In the genomic region with DNA sequence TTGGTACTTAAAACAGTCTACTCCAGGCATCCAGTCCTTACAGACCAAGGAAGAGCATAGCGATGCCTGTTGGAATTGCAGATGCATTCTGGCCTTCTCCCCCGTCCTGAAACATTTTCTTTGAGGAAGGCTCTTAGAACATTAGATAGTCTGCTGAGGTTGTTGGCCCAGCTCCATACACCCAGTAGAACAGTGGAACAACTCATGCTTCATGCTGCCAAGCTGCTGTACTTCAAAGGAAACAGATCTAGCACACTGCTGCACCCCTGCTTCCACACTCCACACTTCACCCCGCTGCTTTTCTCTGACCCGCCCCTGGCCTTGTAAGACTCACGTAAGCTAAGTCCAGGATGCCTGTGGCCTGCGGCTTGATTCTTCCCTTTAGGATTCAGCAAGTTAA, we compare ENCODE assay signal across 8 cellular contexts. TPM values are rescaled to one million over a fixed set of nuclear protein-coding genes. Genes with fewer than 3 reads are reported as not detected.
DNase-seq lines count a peak whose midpoint lies in the region; ATAC-seq and TF ChIP-seq lines count a peak whose summit lies in the region.

No MANE protein-coding gene starts in this region.

- H3K4me1 Mint-ChIP-seq in natural killer cell = peaks cover 44 to 48% of the 10 kb centered on the region in 2 donors
- H3K4me1 Mint-ChIP-seq in effector memory CD8-positive, alpha-beta T cell (ENCODE audit: low read depth in 2 of 2) = peaks cover 16 to 21% of the 10 kb centered on the region in 2 donors

- H3K4me3 Mint-ChIP-seq in natural killer cell = no peak overlapping the region
- H3K4me3 Mint-ChIP-seq in effector memory CD8-positive, alpha-beta T cell = no peak overlapping the region

- intact Hi-C loops in natural killer cell (cut with micrococcal nuclease) = no loop called here

- ATAC-seq in natural killer cell (peak in 1 of 3 donors; percentile 20), HG02678 (IDR thresholded peaks at IDR 0.05; ENCODE audit: unreplicated experiment) (no peak), HG02571 (IDR thresholded peaks at IDR 0.05; ENCODE audit: unreplicated experiment) (no peak)
- no peak for ATAC-seq in effector memory CD8-positive, alpha-beta T cell (replicated peaks)

- no peaks in the 10 kb centered on the region for H3K27me3 ChIP-seq in MG63

- TF ChIP-seq CTCF in AG09309 (IDR thresholded peaks at IDR 0.05; ENCODE audit: control insufficient read depth, insufficient read depth, low read depth, low read length, missing control alignments) = no peak
- TF ChIP-seq CTCF in natural killer cell (IDR thresholded peaks at IDR 0.05) = no peak

- H3K27ac Mint-ChIP-seq in natural killer cell = peak overlapping the region; percentile 23 to 63
- H3K27ac Mint-ChIP-seq in effector memory CD8-positive, alpha-beta T cell = peak overlapping the region in 1 of 2 donors; percentile 27

- H3K4me3 ChIP-seq in AG09309 (ENCODE audit: control insufficient read depth, low read depth, low read length) (no peak overlapping the region), MG63 (no peak overlapping the region)

- no peaks in the 10 kb centered on the region for H3K9me3 ChIP-seq in MG63

- H3K36me3 Mint-ChIP-seq in natural killer cell = no peaks in the 10 kb centered on the region
- peaks cover 15% of the 10 kb centered on the region for H3K36me3 Mint-ChIP-seq in effector memory CD8-positive, alpha-beta T cell (ENCODE audit: insufficient read depth)

- peaks cover 3% of the 10 kb centered on the region; the same call in 1 of the 2 replicates for H3K36me3 ChIP-seq in MG63

- peak; percentile 89 for DNase-seq in AG09309 (ENCODE audit: low read depth)
- peak; percentile 89 for DNase-seq in MG63
- DNase-seq in epidermal melanocyte (ENCODE audit: insufficient read length, low spot score) = peak; percentile 83
- no peak for DNase-seq in natural killer cell
- no peak for DNase-seq in effector memory CD8-positive, alpha-beta T cell
- DNase-seq in NCI-H1930 (lab: John Stamatoyannopoulos, UW) = no peak

- H3K9me3 Mint-ChIP-seq in natural killer cell = no peaks in the 10 kb centered on the region
- H3K9me3 Mint-ChIP-seq in effector memory CD8-positive, alpha-beta T cell = no peaks in the 10 kb centered on the region

- H3K27me3 Mint-ChIP-seq in natural killer cell (ENCODE audit: low read depth in 2 of 2) = peaks cover 2 to 4% of the 10 kb centered on the region in 2 donors
- peaks cover 4 to 6% of the 10 kb centered on the region in 2 donors for H3K27me3 Mint-ChIP-seq in effector memory CD8-positive, alpha-beta T cell

RNA-seq across cellular contexts. Expression of a gene that starts 33.4 kb away (rescaled TPM):
- 16.6 and 34.4 TPM in 2 replicates for total RNA-seq in MG63 (2014; rRNA removed; shearing (Covaris generic); ENCODE audit: low replicate concordance)
- total RNA-seq in natural killer cell = 1 to 10 TPM; 1.4 to 2.4 (median 1.5) TPM

Comparison
In these comparisons a context has a peak if more than half of its experiments do, and no peak if none do; other contexts are left out.
1. DNase-seq: peak in AG09309 (single experiment), MG63 (single experiment) and epidermal melanocyte (single experiment); none in natural killer cell (single experiment), effector memory CD8-positive, alpha-beta T cell (0 of 3) and NCI-H1930 (0 of 2).